In the genomic region with DNA sequence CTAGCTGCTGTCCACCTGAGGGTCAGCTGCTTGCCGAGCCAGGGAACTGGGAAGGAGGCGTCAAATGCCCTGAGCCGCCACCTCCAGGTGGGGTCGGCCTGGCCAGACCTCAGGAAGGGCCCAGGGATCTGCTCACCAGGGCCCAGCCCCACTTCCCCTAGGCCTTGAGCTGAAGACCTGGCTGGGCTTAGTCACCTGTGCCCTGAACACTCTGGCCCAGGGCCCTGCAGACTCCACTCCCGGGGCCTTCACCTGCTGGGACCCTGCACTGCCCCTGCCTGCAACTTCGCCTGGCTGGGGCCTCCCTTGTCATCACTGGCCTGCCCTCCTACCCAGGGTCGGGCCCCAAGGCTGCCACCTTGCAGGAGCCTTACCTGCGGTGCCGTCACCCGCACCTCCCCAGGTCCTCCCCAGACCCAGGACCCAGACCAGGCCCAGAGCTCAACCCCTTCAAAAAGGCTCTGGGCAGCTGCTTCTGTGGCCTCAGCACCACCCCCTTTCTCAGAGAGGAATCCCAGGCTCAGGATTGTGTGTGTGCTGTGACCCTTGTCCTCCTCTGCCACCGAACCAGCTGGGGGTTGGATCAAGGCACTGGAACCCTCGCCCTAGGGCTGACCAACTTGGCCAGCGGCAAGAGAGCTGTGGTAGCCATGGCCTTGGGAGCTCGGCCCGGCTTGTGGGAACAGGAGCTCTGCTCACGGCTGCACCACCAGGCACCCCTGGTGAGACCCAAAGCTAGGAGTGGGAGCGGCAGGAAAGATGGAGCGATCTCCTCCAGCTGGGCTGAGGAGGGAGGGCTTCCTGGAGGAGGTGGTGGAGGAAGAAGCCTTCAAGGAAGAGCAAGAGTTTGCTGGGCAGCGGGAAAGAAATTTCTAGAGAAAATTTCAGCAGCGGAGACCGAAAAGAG, we compare ENCODE assay signal across 8 cellular contexts. TPM values are rescaled to one million over a fixed set of nuclear protein-coding genes. Genes with fewer than 3 reads are reported as not detected.
DNase-seq lines count a peak whose midpoint lies in the region; ATAC-seq, FAIRE-seq and TF ChIP-seq lines count a peak whose summit lies in the region.

No MANE protein-coding gene starts in this region.

- ATAC-seq in DND-41 (ENCODE audit: insufficient read depth, low read depth) (no peak; the same call in 2 of the 3 replicates), HG02938 (IDR thresholded peaks at IDR 0.05; ENCODE audit: unreplicated experiment) (no peak)

- peak overlapping the region; percentile 94 for H3K4me2 ChIP-seq in DND-41 (ENCODE audit: insufficient read depth, low read length)

- CTCF ChIA-PET in HEK293T (lab: Yijun Ruan, JAX): interaction anchor here (0.5 to 1.9 kb wide), 3 partner anchors 17 to 119 kb away, joined by 3 to 9 read pairs (median 3); no protein-coding TSS in a partner anchor

- H3K36me3 ChIP-seq in DND-41 (ENCODE audit: insufficient read depth, low read length) (peaks cover 24% of the 10 kb centered on the region), esophagus squamous epithelium (peaks cover 4 to 29% (median 7%) of the 10 kb centered on the region in 3 donors), prostate gland (no peaks in the 10 kb centered on the region)

- POLR2A ChIA-PET in HEK293T (lab: Yijun Ruan, JAX): interaction anchor here (0.6 to 8.8 kb wide), 8 partner anchors 10 to 168 kb away, joined by 3 to 90 read pairs (median 6); a partner anchor contains a TSS

- peak overlapping the region; percentile 90 for H2AFZ ChIP-seq in DND-41 (ENCODE audit: low read depth, low read length)

- H3K27me3 ChIP-seq in DND-41 (ENCODE audit: insufficient read depth, low read length, poor library complexity): no peaks in the 10 kb centered on the region
- peaks cover 0 to 6% (median 0%) of the 10 kb centered on the region in 4 donors for H3K27me3 ChIP-seq in esophagus squamous epithelium
- H3K27me3 ChIP-seq in prostate gland (replicated peaks; ENCODE audit: insufficient read depth): no peaks in the 10 kb centered on the region

- peaks cover 35% of the 10 kb centered on the region for H3K79me2 ChIP-seq in DND-41 (ENCODE audit: insufficient read depth, low read length)

- DNase-seq in DND-41: no peak
- DNase-seq in RPMI8226: peak; percentile 9
- no peak for DNase-seq in esophagus squamous epithelium (lab: John Stamatoyannopoulos, UW)
- no peak for DNase-seq in prostate gland (ENCODE audit: low spot score)
- no peak for DNase-seq in HEK293T (ENCODE audit: extremely low spot score)
- DNase-seq in GM12892 (ENCODE audit: insufficient read length): no peak
- no peak for DNase-seq in NCI-H1694 (lab: John Stamatoyannopoulos, UW)

- TF ChIP-seq POLR2A in esophagus squamous epithelium (IDR thresholded peaks at IDR 0.05): no peak
- no peak for TF ChIP-seq POLR2A in prostate gland (IDR thresholded peaks at IDR 0.05)
- TF ChIP-seq POLR2A in GM12892 (IDR thresholded peaks at IDR 0.05; ENCODE audit: low read depth, low read length): no peak

- H3K4me3 ChIP-seq in DND-41 (ENCODE audit: low read depth in 1 of 2, low read length in 2 of 2) (peak overlapping the region; percentile 51 to 91), esophagus squamous epithelium (peak overlapping the region; percentile 75 to 100 (median 92)), prostate gland (peak overlapping the region; percentile 96 to 97)

- H3K4me1 ChIP-seq in DND-41 (ENCODE audit: insufficient read depth, low read length) (peaks cover 31% of the 10 kb centered on the region), esophagus squamous epithelium (peaks cover 18 to 40% (median 23%) of the 10 kb centered on the region in 3 donors), prostate gland (replicated peaks) (peaks cover 12% of the 10 kb centered on the region)

- H3K9me3 ChIP-seq in DND-41 (ENCODE audit: insufficient read depth, low read length, severe bottlenecking): no peaks in the 10 kb centered on the region
- H3K9me3 ChIP-seq in esophagus squamous epithelium: no peaks in the 10 kb centered on the region
- H3K9me3 ChIP-seq in prostate gland: no peaks in the 10 kb centered on the region

- no peak for TF ChIP-seq CTCF in DND-41 (IDR thresholded peaks at IDR 0.05; ENCODE audit: borderline replicate concordance, extremely low read depth, low read length, poor library complexity, severe bottlenecking)
- no peak for TF ChIP-seq CTCF in esophagus squamous epithelium (IDR thresholded peaks at IDR 0.05)
- no peak for TF ChIP-seq CTCF in prostate gland (IDR thresholded peaks at IDR 0.05)

- peaks cover 14% of the 10 kb centered on the region for H4K20me1 ChIP-seq in DND-41 (ENCODE audit: insufficient read depth, low read length)

- H3K27ac ChIP-seq in DND-41 (ENCODE audit: low read length): peak overlapping the region; percentile 73; the same call in 1 of the 2 replicates
- peak overlapping the region in 3 of 4 donors; percentile 85 to 95 (median 93) for H3K27ac ChIP-seq in esophagus squamous epithelium
- H3K27ac ChIP-seq in prostate gland: peak overlapping the region; percentile 67 to 81

- no peak for FAIRE-seq in GM12892 (lab: Jason Lieb, UNC)

- intact Hi-C loops in esophagus squamous epithelium (cut with DNase I): no loop called here
- intact Hi-C loops in prostate gland (cut with DNase I): loop anchor here (2.0 kb wide), 1 partner anchor 13 kb away; a partner anchor contains a TSS

- H3K9ac ChIP-seq in DND-41 (ENCODE audit: low read depth, low read length): peak overlapping the region; percentile 91

- 32 to 48% methylated on average over 6 to 13 of the region's 21 CpGs for WGBS in esophagus squamous epithelium, 2 donors
- 57% methylated on average over 17 of the region's 21 CpGs for WGBS in prostate gland

TF ChIP-seq in HEK293T, 16 proteins besides CTCF, POLR2A, EP300 and RAD21:
- TF ChIP-seq ELF4 (IDR thresholded peaks at IDR 0.05) (no peak), FOXA1 (IDR thresholded peaks at IDR 0.05) (no peak), NFRKB (IDR thresholded peaks at IDR 0.05) (no peak), SP1 (IDR thresholded peaks at IDR 0.05) (no peak), FOXK2 (IDR thresholded peaks at IDR 0.05) (no peak), L3MBTL2 (conservative IDR thresholded peaks at IDR 0.05) (no peak), ARNT (IDR thresholded peaks at IDR 0.05) (no peak), SUZ12 (IDR thresholded peaks at IDR 0.05) (no peak), CTBP1 (IDR thresholded peaks at IDR 0.05; ENCODE audit: borderline replicate concordance) (no peak), ZNF384 (IDR thresholded peaks at IDR 0.05) (no peak), BHLHE40 (IDR thresholded peaks at IDR 0.05; ENCODE audit: borderline replicate concordance) (no peak), FOXM1 (IDR thresholded peaks at IDR 0.05; ENCODE audit: borderline replicate concordance) (no peak), HDGF (IDR thresholded peaks at IDR 0.05; ENCODE audit: borderline replicate concordance) (no peak), LEF1 (IDR thresholded peaks at IDR 0.05; ENCODE audit: borderline replicate concordance) (no peak), TARDBP (IDR thresholded peaks at IDR 0.05) (no peak)
- TF ChIP-seq, protein P1, sequence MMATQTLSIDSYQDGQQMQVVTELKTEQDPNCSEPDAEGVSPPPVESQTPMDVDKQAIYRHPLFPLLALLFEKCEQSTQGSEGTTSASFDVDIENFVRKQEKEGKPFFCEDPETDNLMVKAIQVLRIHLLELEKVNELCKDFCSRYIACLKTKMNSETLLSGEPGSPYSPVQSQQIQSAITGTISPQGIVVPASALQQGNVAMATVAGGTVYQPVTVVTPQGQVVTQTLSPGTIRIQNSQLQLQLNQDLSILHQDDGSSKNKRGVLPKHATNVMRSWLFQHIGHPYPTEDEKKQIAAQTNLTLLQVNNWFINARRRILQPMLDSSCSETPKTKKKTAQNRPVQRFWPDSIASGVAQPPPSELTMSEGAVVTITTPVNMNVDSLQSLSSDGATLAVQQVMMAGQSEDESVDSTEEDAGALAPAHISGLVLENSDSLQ (IDR thresholded peaks at IDR 0.05): no peak
TF ChIP-seq in HEK293T: peak in this region for 0.

RNA-seq across cellular contexts. Expression of a gene that starts 1.2 kb away (rescaled TPM):
- 10 to 100 TPM; 26.1 to 41.4 (median 35.2) TPM for total RNA-seq in esophagus squamous epithelium
- 10 to 100 TPM; 44.9 to 82.1 TPM for total RNA-seq in prostate gland
- 21.8 TPM for polyA plus RNA-seq in GM12892 (2012; ENCODE audit: missing spikeins)

RNA-seq across cellular contexts. Expression of a gene that starts 2.9 kb away (rescaled TPM):
- total RNA-seq in esophagus squamous epithelium (not detected), prostate gland (1 to 10 TPM in 1 of 2 donors, not detected in 1; 4.2 TPM)
- 0.57 TPM for polyA plus RNA-seq in GM12892 (2012; ENCODE audit: missing spikeins)

RNA-seq across cellular contexts. Expression of a gene that starts 12.9 kb away (rescaled TPM):
- total RNA-seq in esophagus squamous epithelium (100 to 1,000 TPM; 367 to 753 (median 540) TPM), prostate gland (100 to 1,000 TPM; 279 to 484 TPM)
- polyA plus RNA-seq in GM12892 (2012; ENCODE audit: missing spikeins): 96.6 TPM

RNA-seq across cellular contexts. Expression of a gene that starts 23.3 kb away (rescaled TPM):
- 1 to 10 TPM in 1 of 4 donors, under 1 TPM in 2, not detected in 1; 0.11 to 1.7 (median 0.38) TPM for total RNA-seq in esophagus squamous epithelium
- under 1 TPM in 1 of 2 donors, not detected in 1; 0.57 TPM for total RNA-seq in prostate gland
- not detected for polyA plus RNA-seq in GM12892 (2012; ENCODE audit: missing spikeins)

RNA-seq across cellular contexts. Expression of a gene that starts 23.6 kb away (rescaled TPM):
- total RNA-seq in esophagus squamous epithelium (10 to 100 TPM in 3 of 4 donors, 1 to 10 TPM in 1; 8.8 to 17.5 (median 13.5) TPM), prostate gland (1 to 10 TPM; 1.6 to 7.3 TPM)
- 2.1 TPM for polyA plus RNA-seq in GM12892 (2012; ENCODE audit: missing spikeins)
